ENCODE assay signal across 2 cellular contexts in genomic region chr6:158218467-158218866, GRCh38.
A peak's percentile ranks its signal among the peaks of the same experiment; 100 is the strongest.
TF ChIP-seq lines count a peak whose summit lies in the region.

No MANE protein-coding gene starts in this region.

TF ChIP-seq in HEK293, 187 proteins besides CTCF, POLR2A, EP300 and RAD21:
- TF ChIP-seq ZNF701 (tag by site-specific recombination; IDR thresholded peaks at IDR 0.05) (no peak), GLIS1 (tag by site-specific recombination; IDR thresholded peaks at IDR 0.05) (no peak), SETDB1 (IDR thresholded peaks at IDR 0.05; ENCODE audit: insufficient read length, low read length) (peak; percentile 75)

TF ChIP-seq in K562, 482 proteins besides CTCF, POLR2A, EP300 and RAD21:
- 0 out of 3 replicates have a peak, but pooled peaks of 1 of the 2 experiments have one; percentile 43 for TF ChIP-seq CBX3 (IDR thresholded peaks at IDR 0.05; ENCODE audit: borderline replicate concordance in 1 of 2, low read length in 2 of 2)
- no peak for TF ChIP-seq BRD9 (IDR thresholded peaks at IDR 0.05; ENCODE audit: low read depth, partially characterized antibody)
- peak; percentile 71; the same call in 1 of the 2 replicates for TF ChIP-seq CBX5 (IDR thresholded peaks at IDR 0.05; ENCODE audit: borderline replicate concordance, low read depth)
- peak; percentile 54; the same call in 1 of the 2 replicates for TF ChIP-seq TRIM28 (IDR thresholded peaks at IDR 0.05)
